Comparison of ENCODE assay signal across 24 cellular contexts in genomic region chr19:20431826-20432225, GRCh38.
DNase-seq lines count a peak whose midpoint lies in the region; ATAC-seq and TF ChIP-seq lines count a peak whose summit lies in the region.
"Had no signal": no experiment of that assay in that cellular context is flagged by ENCODE, and none has a peak within 500 bp of the region (broad histone marks: within the 10 kb centered on the region; RNA-seq: fewer than 3 reads in every experiment).

No MANE protein-coding gene starts in this region.

- POLR2A ChIA-PET in activated B cell treated with CpG ODN at 0.5 μM for 24 hours (lab: Charles Lee) = interaction anchor here (0.6 kb wide), 1 partner anchor 614 kb away, joined by 6 read pairs; no protein-coding TSS in a partner anchor
- POLR2A ChIA-PET in CD4-positive, alpha-beta memory T cell (lab: Charles Lee; ENCODE audit: partially characterized antibody) = no interaction called here

- no peaks in the 10 kb centered on the region for H3K36me3 ChIP-seq in CD4-positive, alpha-beta memory T cell (ENCODE audit: insufficient read depth, low read length)
- H3K36me3 ChIP-seq: SJSA1 had no signal

- H3K36me3 Mint-ChIP-seq in IgD-negative memory B cell (no peaks in the 10 kb centered on the region), activated B cell treated with CpG ODN at 0.5 μM for 24 hours (ENCODE audit: low read depth) (peaks cover 3% of the 10 kb centered on the region), memory B cell (peaks cover 7% of the 10 kb centered on the region)
- H3K36me3 Mint-ChIP-seq in stimulated activated memory B cell treated with anti-CD40 and anti-IgM and Interleukin-4, amounts not matched to agents 10 μg/mL and 1 μg/mL and 100 μg/mL, for 72 hours = peaks cover 9% of the 10 kb centered on the region
- no peaks in the 10 kb centered on the region for H3K36me3 Mint-ChIP-seq in CD4-positive, alpha-beta memory T cell

- H3K9me3 Mint-ChIP-seq in IgD-negative memory B cell (peaks cover 2 to 12% (median 4%) of the 10 kb centered on the region in 3 donors), activated B cell treated with CpG ODN at 0.5 μM for 24 hours (peaks cover 4% of the 10 kb centered on the region), memory B cell (peaks cover 5% of the 10 kb centered on the region)
- H3K9me3 Mint-ChIP-seq in stimulated activated memory B cell treated with anti-CD40 and anti-IgM and Interleukin-4, amounts not matched to agents 10 μg/mL and 1 μg/mL and 100 μg/mL, for 72 hours = peaks cover 2% of the 10 kb centered on the region
- H3K9me3 Mint-ChIP-seq in CD4-positive, alpha-beta memory T cell = peaks cover 0 to 4% (median 0%) of the 10 kb centered on the region in 8 donors
- H3K9me3 Mint-ChIP-seq: CD4-positive, alpha-beta T cell had no signal

- intact Hi-C loops in activated B cell treated with CpG ODN at 0.5 μM for 24 hours (cut with micrococcal nuclease) = no loop called here
- intact Hi-C loops in CD4-positive, alpha-beta memory T cell (cut with micrococcal nuclease) = no loop called here

- ATAC-seq in activated B cell treated with CpG ODN at 0.5 μM for 24 hours (ENCODE audit: low read depth) (no peak), memory B cell (ENCODE audit: low read depth) (no peak), HG02840 (IDR thresholded peaks at IDR 0.05; ENCODE audit: low FRiP score, unreplicated experiment) (no peak)
- no peak for ATAC-seq in stimulated activated memory B cell treated with anti-CD40 and anti-IgM and Interleukin-4, amounts not matched to agents 10 μg/mL and 1 μg/mL and 100 μg/mL, for 72 hours
- ATAC-seq: A549, Right ventricle myocardium inferior had no signal

- H3K4me1 Mint-ChIP-seq in IgD-negative memory B cell = peaks cover 5 to 14% (median 11%) of the 10 kb centered on the region in 3 donors
- peaks cover 21% of the 10 kb centered on the region for H3K4me1 Mint-ChIP-seq in activated B cell treated with CpG ODN at 0.5 μM for 24 hours
- H3K4me1 Mint-ChIP-seq in memory B cell = peaks cover 9% of the 10 kb centered on the region
- peaks cover 18% of the 10 kb centered on the region for H3K4me1 Mint-ChIP-seq in stimulated activated memory B cell treated with anti-CD40 and anti-IgM and Interleukin-4, amounts not matched to agents 10 μg/mL and 1 μg/mL and 100 μg/mL, for 72 hours
- H3K4me1 Mint-ChIP-seq in CD4-positive, alpha-beta memory T cell = peaks cover 0 to 4% (median 0%) of the 10 kb centered on the region in 4 donors

- H3K27me3 ChIP-seq in CD4-positive, alpha-beta memory T cell (ENCODE audit: insufficient read depth, low read length) = no peaks in the 10 kb centered on the region
- H3K27me3 ChIP-seq: SJSA1 had no signal

- peak overlapping the region in 2 of 4 donors; percentile 13 to 43 for H3K4me3 Mint-ChIP-seq in IgD-negative memory B cell
- peak overlapping the region; percentile 1 for H3K4me3 Mint-ChIP-seq in activated B cell treated with CpG ODN at 0.5 μM for 24 hours
- H3K4me3 Mint-ChIP-seq in memory B cell = no peak overlapping the region
- no peak overlapping the region for H3K4me3 Mint-ChIP-seq in stimulated activated memory B cell treated with anti-CD40 and anti-IgM and Interleukin-4, amounts not matched to agents 10 μg/mL and 1 μg/mL and 100 μg/mL, for 72 hours
- H3K4me3 Mint-ChIP-seq in CD4-positive, alpha-beta memory T cell = no peak overlapping the region
- H3K4me3 Mint-ChIP-seq: CD4-positive, alpha-beta T cell had no signal

- H3K4me1 ChIP-seq in CD4-positive, alpha-beta memory T cell (ENCODE audit: insufficient read depth, low read length) = no peaks in the 10 kb centered on the region
- H3K4me1 ChIP-seq: A549, Caco-2, SJSA1 had no signal

- CTCF ChIA-PET in activated B cell treated with CpG ODN at 0.5 μM for 24 hours (lab: Charles Lee) = no interaction called here
- CTCF ChIA-PET in CD4-positive, alpha-beta memory T cell (lab: Charles Lee; ENCODE audit: partially characterized antibody) = no interaction called here

- H3K27me3 Mint-ChIP-seq in IgD-negative memory B cell (no peaks in the 10 kb centered on the region), activated B cell treated with CpG ODN at 0.5 μM for 24 hours (no peaks in the 10 kb centered on the region), memory B cell (no peaks in the 10 kb centered on the region)
- H3K27me3 Mint-ChIP-seq in stimulated activated memory B cell treated with anti-CD40 and anti-IgM and Interleukin-4, amounts not matched to agents 10 μg/mL and 1 μg/mL and 100 μg/mL, for 72 hours = no peaks in the 10 kb centered on the region
- H3K27me3 Mint-ChIP-seq in CD4-positive, alpha-beta memory T cell = peaks cover 0 to 2% of the 10 kb centered on the region in 2 donors
- H3K27me3 Mint-ChIP-seq: CD4-positive, alpha-beta T cell had no signal

- H3K27ac ChIP-seq in CD4-positive, alpha-beta memory T cell (ENCODE audit: low read depth, low read length) = no peak overlapping the region
- H3K27ac ChIP-seq: A549, GM23248, SJSA1 had no signal

- peak overlapping the region; percentile 36 to 92 (median 84) for H3K27ac Mint-ChIP-seq in IgD-negative memory B cell
- peak overlapping the region; percentile 67 for H3K27ac Mint-ChIP-seq in activated B cell treated with CpG ODN at 0.5 μM for 24 hours
- peak overlapping the region; percentile 86 for H3K27ac Mint-ChIP-seq in memory B cell
- peak overlapping the region; percentile 80 for H3K27ac Mint-ChIP-seq in stimulated activated memory B cell treated with anti-CD40 and anti-IgM and Interleukin-4, amounts not matched to agents 10 μg/mL and 1 μg/mL and 100 μg/mL, for 72 hours
- H3K27ac Mint-ChIP-seq in CD4-positive, alpha-beta memory T cell = no peak overlapping the region
- H3K27ac Mint-ChIP-seq: CD4-positive, alpha-beta T cell had no signal

- no peak for TF ChIP-seq CTCF in activated B cell treated with CpG ODN at 0.5 μM for 24 hours (IDR thresholded peaks at IDR 0.05)

- no peaks in the 10 kb centered on the region for H3K9me3 ChIP-seq in CD4-positive, alpha-beta memory T cell (ENCODE audit: control insufficient read depth in 1 of 2, low read length in 2 of 2)
- H3K9me3 ChIP-seq: A549, Caco-2 had no signal

- H3K4me3 ChIP-seq in CD4-positive, alpha-beta memory T cell (ENCODE audit: low read length in 2 of 2) = no peak overlapping the region
- H3K4me3 ChIP-seq: A549, GM23248, SJSA1 had no signal

- DNase-seq in activated B cell treated with CpG ODN at 0.5 μM for 24 hours = no peak
- peak in 1 of 2 donors; percentile 1 for DNase-seq in memory B cell (ENCODE audit: low spot score in 2 of 2)
- DNase-seq in HT-29 (ENCODE audit: low spot score) = no peak
- DNase-seq in CD4-positive, alpha-beta memory T cell = no peak
- no peak for DNase-seq in superior temporal gyrus (ENCODE audit: extremely low spot score)
- DNase-seq: Caco-2; CD4-positive, alpha-beta T cell; DMS153; GM23248; HCEC 1CT; Karpas-422; NCI-H1436; NCI-H187 treated with DMSO at 0.1 percent for 48 hours; NCI-H226; NCI-H510A treated with DMSO at 0.1 percent for 48 hours; NCI-H774; NK-92 treated with Interleukin-12 subunit alpha and Interleukin-12 subunit beta, amount 100 ng/mL, for 24 hours; OCI-M1 had no signal

Comparison
In these comparisons a context has a peak if more than half of its experiments do, and no peak if none do; other contexts are left out.
1. H3K27ac Mint-ChIP-seq: peak in IgD-negative memory B cell (3 of 3), activated B cell treated with CpG ODN at 0.5 μM for 24 hours (single experiment), memory B cell (single experiment) and stimulated activated memory B cell treated with anti-CD40 and anti-IgM and Interleukin-4, amounts not matched to agents 10 μg/mL and 1 μg/mL and 100 μg/mL, for 72 hours (single experiment); none in CD4-positive, alpha-beta memory T cell (0 of 7).